ENCODE assay signal across 11 cellular contexts in genomic region chr11:96214745-96215093, GRCh38.
A peak's percentile ranks its signal among the peaks of the same experiment; 100 is the strongest.
DNase-seq lines count a peak whose midpoint lies in the region; ATAC-seq, FAIRE-seq and TF ChIP-seq lines count a peak whose summit lies in the region.
"Had no signal": no experiment of that assay in that cellular context is flagged by ENCODE, and none has a peak within 500 bp of the region (broad histone marks: within the 10 kb centered on the region; RNA-seq: fewer than 3 reads in every experiment).

No MANE protein-coding gene starts in this region.

- peaks cover 29 to 70% of the 10 kb centered on the region in 2 experiments for H3K79me1 ChIP-seq in IMR-90 (ENCODE audit: low read depth in 1 of 2, low read length in 2 of 2)

- peak overlapping the region; percentile 80; the same call in 1 of the 2 replicates for H4K91ac ChIP-seq in IMR-90 (ENCODE audit: insufficient read depth, low read depth, low read length)

- no peaks in the 10 kb centered on the region for H3K36me3 ChIP-seq in IMR-90 (ENCODE audit: control insufficient read depth, insufficient read depth, low read length)

- DNase-seq in A549 (ENCODE audit: low read depth in 1 of 2, low spot score in 1 of 2) (no peak), IMR-90 (no peak), nephron progenitor cell (no peak), LoVo (ENCODE audit: low spot score) (no peak), NCI-H226 (no peak), Ammon's horn (ENCODE audit: low spot score) (no peak), kidney tubule cell (ENCODE audit: low spot score) (no peak)
- no peak for DNase-seq in central memory CD8-positive, alpha-beta T cell (ENCODE audit: low spot score in 2 of 2)
- DNase-seq: NCI-H2171, occipital lobe, T1000 had no signal

- dilution Hi-C loops in IMR-90 (cut with HindIII; ENCODE audit: low sequenced_read_pairs, unreplicated experiment), result no loop called here

- H2BK15ac ChIP-seq in IMR-90 (ENCODE audit: low read depth, low read length), result peak overlapping the region; percentile 83

- no peaks in the 10 kb centered on the region for H3K27me3 Mint-ChIP-seq in central memory CD8-positive, alpha-beta T cell
- no peaks in the 10 kb centered on the region for H3K27me3 Mint-ChIP-seq in nephron progenitor cell (ENCODE audit: low read depth, poor library complexity)

- peak overlapping the region; percentile 86 for H2AK5ac ChIP-seq in IMR-90 (ENCODE audit: low read depth, low read length)

- no peak for TF ChIP-seq CTCF in A549 (IDR thresholded peaks at IDR 0.05)
- no peak for TF ChIP-seq CTCF in IMR-90 (conservative IDR thresholded peaks at IDR 0.05; ENCODE audit: low read depth, low read length)
- TF ChIP-seq CTCF in nephron progenitor cell (IDR thresholded peaks at IDR 0.05), result no peak

- peak overlapping the region; percentile 30 for H3K4me3 Mint-ChIP-seq in central memory CD8-positive, alpha-beta T cell
- peak overlapping the region; percentile 4 for H3K4me3 Mint-ChIP-seq in nephron progenitor cell

- ATAC-seq in A549, result no peak
- ATAC-seq in IMR-90 (ENCODE audit: low read depth), result no peak
- no peak for ATAC-seq in central memory CD8-positive, alpha-beta T cell (replicated peaks; ENCODE audit: extremely low read depth, poor library complexity, severe bottlenecking)

- peak overlapping the region; percentile 84 for H3K27ac Mint-ChIP-seq in central memory CD8-positive, alpha-beta T cell (ENCODE audit: low read depth)
- H3K27ac Mint-ChIP-seq in nephron progenitor cell, result peak overlapping the region; percentile 94

- no TSS peak for BruUV-seq in IMR-90 (replicated peaks; lab: Mats Ljungman, UMichigan)

- POLR2A ChIA-PET in A549 (lab: Yijun Ruan, JAX), result no interaction called here
- POLR2A ChIA-PET in IMR-90 (lab: Charles Lee; ENCODE audit: unreplicated experiment), result interaction anchor here (0.5 to 1.0 kb wide), 3 partner anchors 9 to 62 kb away, joined by 3 to 7 read pairs (median 6); no protein-coding TSS in a partner anchor

- no peak for TF ChIP-seq EP300 in A549 (IDR thresholded peaks at IDR 0.05)

- 54% methylated on average over 1 of the region's 1 CpG for WGBS in A549 (ENCODE audit: missing lambda C conversion rate)
- WGBS in IMR-90 (ENCODE audit: extremely low coverage in 2 of 2, insufficient read length in 1 of 2), 2 experiments, result no CpG with 5 or more reads among the region's 1 CpG

- in situ Hi-C loops in IMR-90 (cut with MboI; ENCODE audit: low sequenced_read_pairs), result no loop called here

- H2BK5ac ChIP-seq in IMR-90 (ENCODE audit: low read depth, low read length, poor library complexity, severe bottlenecking), result peak overlapping the region; percentile 87

- no peaks in the 10 kb centered on the region for H3K9me3 Mint-ChIP-seq in central memory CD8-positive, alpha-beta T cell
- no peaks in the 10 kb centered on the region for H3K9me3 Mint-ChIP-seq in nephron progenitor cell

- TF ChIP-seq POLR2A in A549 (IDR thresholded peaks at IDR 0.05; ENCODE audit: low read length) (no peak), IMR-90 (IDR thresholded peaks at IDR 0.05; ENCODE audit: low read depth, low read length) (no peak)

- H2AK9ac ChIP-seq in IMR-90 (replicated peaks; ENCODE audit: low read depth, low read length, poor library complexity), result no peak overlapping the region

- no peaks in the 10 kb centered on the region for H4K20me1 ChIP-seq in IMR-90 (ENCODE audit: insufficient read depth, low read length)

- no peaks in the 10 kb centered on the region for H3K27me3 ChIP-seq in IMR-90 (ENCODE audit: control insufficient read depth, insufficient read depth, low read length)

- no peak for FAIRE-seq in A549 (lab: Jason Lieb, UNC)

- peaks cover 51% of the 10 kb centered on the region for H3K4me1 ChIP-seq in A549
- H3K4me1 ChIP-seq in IMR-90 (ENCODE audit: control insufficient read depth, insufficient read depth, low read length), result peaks cover 36% of the 10 kb centered on the region

- H4K8ac ChIP-seq in IMR-90 (ENCODE audit: low read depth in 2 of 2, low read length in 2 of 2), result peak overlapping the region; percentile 42 to 58; a peak in 1 of 4 replicates

- TF ChIP-seq RAD21 in A549 (conservative IDR thresholded peaks at IDR 0.05 in 1 of 2, IDR thresholded peaks at IDR 0.05 in 1 of 2) (no peak), IMR-90 (IDR thresholded peaks at IDR 0.05; ENCODE audit: low read length) (no peak)

- peak overlapping the region; percentile 97 for H4K5ac ChIP-seq in IMR-90 (ENCODE audit: low read depth, low read length)

- peak overlapping the region; percentile 33; the same call in 1 of the 2 replicates for H3K56ac ChIP-seq in IMR-90 (ENCODE audit: extremely low read depth, insufficient read depth, low read length)

- H2BK20ac ChIP-seq in IMR-90 (ENCODE audit: low read depth, low read length), result no peak overlapping the region

- H3K14ac ChIP-seq in IMR-90 (replicated peaks; ENCODE audit: low read depth, low read length), result peak overlapping the region; percentile 67; the same call in 1 of the 2 replicates

- H3K36me3 Mint-ChIP-seq in central memory CD8-positive, alpha-beta T cell (ENCODE audit: insufficient read depth), result peaks cover 5% of the 10 kb centered on the region
- H3K36me3 Mint-ChIP-seq in nephron progenitor cell (ENCODE audit: low read depth), result peaks cover 6% of the 10 kb centered on the region

- H3K4me1 Mint-ChIP-seq in central memory CD8-positive, alpha-beta T cell, result peaks cover 53% of the 10 kb centered on the region
- peaks cover 79% of the 10 kb centered on the region for H3K4me1 Mint-ChIP-seq in nephron progenitor cell

- H3K4ac ChIP-seq in IMR-90 (ENCODE audit: low read depth, low read length), result peak overlapping the region; percentile 73

- CTCF ChIA-PET in A549 (lab: Yijun Ruan, JAX), result no interaction called here
- CTCF ChIA-PET in IMR-90 (lab: Yijun Ruan, JAX), result interaction anchor here (0.6 to 3.9 kb wide), 4 partner anchors 14 to 1476 kb away, joined by 3 to 17 read pairs (median 4); partner anchors contain the start of gene MAML2

- H3K4me2 ChIP-seq in A549 (peak overlapping the region; percentile 34; the same call in 2 of the 3 replicates), IMR-90 (ENCODE audit: low read depth, low read length) (peak overlapping the region; percentile 56; the same call in 1 of the 2 replicates)

- peak overlapping the region; percentile 58 to 67; a peak in 3 of 6 replicates for H3K27ac ChIP-seq in A549
- H3K27ac ChIP-seq in IMR-90 (ENCODE audit: insufficient read depth, low read length), result peak overlapping the region; percentile 81; the same call in 1 of the 2 replicates

- no peaks in the 10 kb centered on the region for H3K9me3 ChIP-seq in A549
- no peaks in the 10 kb centered on the region for H3K9me3 ChIP-seq in IMR-90 (ENCODE audit: control insufficient read depth, insufficient read depth, low read length)

- peaks cover 23% of the 10 kb centered on the region for H3K9me1 ChIP-seq in IMR-90 (ENCODE audit: insufficient read depth, low read length)

- peak overlapping the region; percentile 79; the same call in 1 of the 2 replicates for H3K23ac ChIP-seq in IMR-90 (ENCODE audit: low read depth, low read length)

- H2AFZ ChIP-seq in IMR-90 (replicated peaks; ENCODE audit: low read length, poor library complexity), result no peak overlapping the region

- intact Hi-C loops in IMR-90 (cut with micrococcal nuclease), result loop anchor here (10.0 kb wide), 1 partner anchor 160 kb away; no protein-coding TSS in a partner anchor

- peak overlapping the region; percentile 55; the same call in 1 of the 2 replicates for H3K9ac ChIP-seq in IMR-90 (ENCODE audit: low read depth, low read length)

- H2BK120ac ChIP-seq in IMR-90 (ENCODE audit: low read depth, low read length), result peak overlapping the region; percentile 88

- H3K4me3 ChIP-seq in A549 (no peak overlapping the region), IMR-90 (ENCODE audit: insufficient read depth, low read depth, low read length) (no peak overlapping the region)

- H3K18ac ChIP-seq in IMR-90 (ENCODE audit: low read depth, low read length), result peak overlapping the region; percentile 97

TF ChIP-seq in A549, 52 proteins besides CTCF, POLR2A, EP300 and RAD21:
- TF ChIP-seq NR3C1 (IDR thresholded peaks at IDR 0.05), result no peak

TF ChIP-seq in IMR-90, 13 proteins besides CTCF, POLR2A, EP300 and RAD21:
- TF ChIP-seq BHLHE40 (IDR thresholded peaks at IDR 0.05; ENCODE audit: low read depth, low read length) (no peak), USF2 (IDR thresholded peaks at IDR 0.05; ENCODE audit: low read depth, low read length) (no peak), MAFK (IDR thresholded peaks at IDR 0.05; ENCODE audit: low read depth, low read length) (no peak), CEBPB (IDR thresholded peaks at IDR 0.05; ENCODE audit: low read depth, low read length) (no peak), NFE2L2 (IDR thresholded peaks at IDR 0.05; ENCODE audit: low read depth, low read length) (no peak), RFX5 (IDR thresholded peaks at IDR 0.05; ENCODE audit: low read depth, low read length) (no peak), MXI1 (IDR thresholded peaks at IDR 0.05; ENCODE audit: borderline replicate concordance, low read depth, low read length) (no peak)
TF ChIP-seq in IMR-90: peak in this region for 0.
